ENCODE assay signal across 8 cellular contexts in the genomic region with DNA sequence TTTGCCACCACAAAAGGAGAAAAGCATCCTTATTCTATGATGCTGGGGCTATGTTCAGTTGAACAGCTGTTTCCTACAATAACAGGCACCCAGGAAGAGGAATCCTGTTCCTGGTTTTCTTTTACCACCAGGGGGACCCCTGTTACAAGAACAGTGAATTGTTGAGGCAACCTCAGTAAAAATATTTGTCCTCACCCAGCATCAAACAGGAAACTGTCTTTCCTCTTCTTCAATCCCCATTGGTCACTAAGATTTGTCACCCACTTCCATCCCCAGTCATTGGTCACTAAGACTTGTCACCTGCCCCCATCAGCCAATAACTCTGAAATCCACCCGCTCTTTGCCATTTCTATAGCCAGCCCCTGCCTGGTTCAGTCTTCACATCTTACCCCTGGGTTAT.
DNase-seq lines count a peak whose midpoint lies in the region; ATAC-seq and TF ChIP-seq lines count a peak whose summit lies in the region.

No MANE protein-coding gene starts in this region.

- no peak overlapping the region for H3K9ac ChIP-seq in SU-DHL-6 (ENCODE audit: low read length)

- no peaks in the 10 kb centered on the region for H3F3A ChIP-seq in SU-DHL-6 (ENCODE audit: insufficient read depth)

- H3K27me3 Mint-ChIP-seq in naive thymus-derived CD8-positive, alpha-beta T cell, result peaks cover 0 to 9% (median 2%) of the 10 kb centered on the region in 5 donors

- H3K9me3 Mint-ChIP-seq in naive thymus-derived CD8-positive, alpha-beta T cell, result no peaks in the 10 kb centered on the region

- no peak for DNase-seq in BJ (ENCODE audit: low read depth)
- peak; percentile 79 for DNase-seq in NCI-H1092 (lab: John Stamatoyannopoulos, UW)
- peak; percentile 67 for DNase-seq in fibroblast of gingiva (ENCODE audit: low read depth)
- DNase-seq in naive thymus-derived CD8-positive, alpha-beta T cell, result peak in 5 of 10 donors; percentile 17 to 46 (median 35)
- DNase-seq in KG1 (lab: John Stamatoyannopoulos, UW), result no peak

- H3K36me3 ChIP-seq in BJ (ENCODE audit: control insufficient read depth, insufficient read depth, low read length), result no peaks in the 10 kb centered on the region
- H3K36me3 ChIP-seq in SU-DHL-6 (ENCODE audit: low read length), result no peaks in the 10 kb centered on the region

- H3K4me3 ChIP-seq in BJ (ENCODE audit: low read depth, low read length) (no peak overlapping the region), SU-DHL-6 (ENCODE audit: insufficient read depth, low read length, poor library complexity, severe bottlenecking) (no peak overlapping the region)

- no peaks in the 10 kb centered on the region for H3K9me3 ChIP-seq in SU-DHL-6 (ENCODE audit: insufficient read depth, low read length)

- H3K27ac ChIP-seq in SU-DHL-6 (ENCODE audit: low read depth, low read length), result no peak overlapping the region

- no peaks in the 10 kb centered on the region for H4K20me1 ChIP-seq in SU-DHL-6 (ENCODE audit: low read depth, low read length)

- H3K4me2 ChIP-seq in SU-DHL-6 (ENCODE audit: low read depth, low read length, poor library complexity, severe bottlenecking), result no peak overlapping the region

- peaks cover 0 to 8% (median 4%) of the 10 kb centered on the region in 4 donors for H3K4me1 Mint-ChIP-seq in naive thymus-derived CD8-positive, alpha-beta T cell

- TF ChIP-seq CTCF in BJ (IDR thresholded peaks at IDR 0.05; ENCODE audit: insufficient read depth, low read depth, low read length) (peak; percentile 73), SU-DHL-6 (IDR thresholded peaks at IDR 0.05; ENCODE audit: insufficient read depth, low read length, poor library complexity, severe bottlenecking) (peak; percentile 51)

- no peak overlapping the region for H3K27ac Mint-ChIP-seq in naive thymus-derived CD8-positive, alpha-beta T cell

- H3K27me3 ChIP-seq in BJ (ENCODE audit: control insufficient read depth, insufficient read depth, low read length) (no peaks in the 10 kb centered on the region; the same call in 1 of the 2 replicates), SU-DHL-6 (ENCODE audit: low read length) (no peaks in the 10 kb centered on the region)

- POLR2A ChIA-PET in BJ (lab: Charles Lee), result no interaction called here
- POLR2A ChIA-PET in naive thymus-derived CD8-positive, alpha-beta T cell (lab: Charles Lee), result no interaction called here

- H3K36me3 Mint-ChIP-seq in naive thymus-derived CD8-positive, alpha-beta T cell, result no peaks in the 10 kb centered on the region

- CTCF ChIA-PET in BJ (lab: Yijun Ruan, JAX), result interaction anchor here (0.6 to 3.2 kb wide), 14 partner anchors 12 to 253 kb away, joined by 3 to 75 read pairs (median 6); no protein-coding TSS in a partner anchor

- ATAC-seq in GM18499 (IDR thresholded peaks at IDR 0.05; ENCODE audit: insufficient read depth, unreplicated experiment) (peak; percentile 57), HG02759 (IDR thresholded peaks at IDR 0.05; ENCODE audit: unreplicated experiment) (peak; percentile 85)
- ATAC-seq in naive thymus-derived CD8-positive, alpha-beta T cell, result peak; percentile 59 to 70

- H2AFZ ChIP-seq in SU-DHL-6 (ENCODE audit: low read depth, low read length, severe bottlenecking), result no peak overlapping the region

- H3K9me2 ChIP-seq in SU-DHL-6 (replicated peaks; ENCODE audit: insufficient read depth, low read length), result no peaks in the 10 kb centered on the region

- H3K4me3 Mint-ChIP-seq in naive thymus-derived CD8-positive, alpha-beta T cell, result no peak overlapping the region

- H3K79me2 ChIP-seq in SU-DHL-6 (ENCODE audit: insufficient read depth, low read length), result no peaks in the 10 kb centered on the region

Comparison
In these comparisons a context has a peak if more than half of its experiments do, and no peak if none do; other contexts are left out.
1. DNase-seq: peak in NCI-H1092 (single experiment) and fibroblast of gingiva (single experiment); none in BJ (single experiment) and KG1 (single experiment).
2. Peak in every context shown above with its lines, with median percentiles within 50 percentile points of each other: ATAC-seq.